ENCODE assay signal across 8 cellular contexts in genomic region chr22:21045585-21046294, GRCh38. TPM values are rescaled to one million over a fixed set of nuclear protein-coding genes. Genes with fewer than 3 reads are reported as not detected.
DNase-seq lines count a peak whose midpoint lies in the region; ATAC-seq lines count a peak whose summit lies in the region.

A gene with protein sequence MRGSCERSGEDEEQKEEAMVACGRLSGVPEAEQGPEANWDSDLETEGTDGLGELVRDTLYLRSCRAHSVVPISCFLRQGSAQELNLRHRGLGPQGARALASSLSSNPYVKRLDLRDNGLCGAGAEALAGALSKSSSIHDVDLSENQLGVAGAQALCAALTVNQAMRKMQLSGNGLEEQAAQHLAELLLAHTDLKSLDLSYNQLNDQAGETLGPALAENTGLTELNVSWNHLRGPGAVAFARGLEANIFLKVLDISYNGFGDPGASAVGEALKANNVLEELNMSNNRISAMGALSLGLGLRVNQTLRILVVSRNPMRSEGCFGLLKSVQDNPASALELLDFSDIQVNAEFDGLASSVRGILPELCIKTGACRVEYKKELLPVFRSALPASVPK (plus strand): TSS chr22:21045946. CDS start chr22:21045987, 41 bp downstream.

- H3K4me1 ChIP-seq in endocrine pancreas (ENCODE audit: control insufficient read depth, insufficient read depth, low read length) = no peaks in the 10 kb centered on the region

- H3K4me3 ChIP-seq in endocrine pancreas (ENCODE audit: control insufficient read depth, insufficient read depth, low read length) = peak within 1 kb of the TSS; percentile 35

- H3K9ac ChIP-seq in endocrine pancreas (ENCODE audit: control insufficient read depth, insufficient read depth, low read length) = peak within 1 kb of the TSS; percentile 4

- H3K36me3 ChIP-seq in endocrine pancreas (ENCODE audit: control insufficient read depth, insufficient read depth, low read length) = no peaks in the 10 kb centered on the region

- DNase-seq in 8988T = peak; percentile 87
- DNase-seq in NCI-H82 (lab: John Stamatoyannopoulos, UW) = peak; percentile 93
- peak; percentile 28 to 33 for DNase-seq in activated CD8-positive, alpha-beta memory T cell treated with anti-CD3 and anti-CD28 coated beads for 4 hours (ENCODE audit: low read depth in 2 of 2)
- DNase-seq in lung microvascular endothelial cell (ENCODE audit: low read depth in 2 of 2) = peak; percentile 87 to 91
- DNase-seq in stimulated activated CD4-positive, alpha-beta T cell treated with anti-CD3 and anti-CD28 coated beads, TNF-alpha, amount 100 ng/mL, for 4 hours (ENCODE audit: low read depth in 3 of 3) = peak; percentile 13 to 35 (median 16)

- ATAC-seq in GM19023 (IDR thresholded peaks at IDR 0.05; ENCODE audit: unreplicated experiment) (peak; percentile 80), HG03565 (IDR thresholded peaks at IDR 0.05; ENCODE audit: unreplicated experiment) (peak; percentile 92)

- H3K9me3 ChIP-seq in endocrine pancreas (ENCODE audit: control insufficient read depth, low read length) = no peaks in the 10 kb centered on the region

- no peaks in the 10 kb centered on the region for H3K27me3 ChIP-seq in endocrine pancreas (ENCODE audit: control insufficient read depth, insufficient read depth, low read length)

RNA-seq across cellular contexts. Expression of the gene that starts here (rescaled TPM):
- not detected in 2 replicates for total RNA-seq in lung microvascular endothelial cell

Comparison
In these comparisons a context has a peak if more than half of its experiments do, and no peak if none do; other contexts are left out.
1. Peak in every context shown above with its lines: DNase-seq, ATAC-seq and H3K4me3 ChIP-seq.
2. Peak in DNase-seq in lung microvascular endothelial cell; RNA of the gene not detected or under 1 TPM.
3. DNase-seq: peak in every context shown above with its lines; median percentile 93 in NCI-H82; 89 in lung microvascular endothelial cell; 87 in 8988T; 30 in activated CD8-positive, alpha-beta memory T cell treated with anti-CD3 and anti-CD28 coated beads for 4 hours; 16 in stimulated activated CD4-positive, alpha-beta T cell treated with anti-CD3 and anti-CD28 coated beads, TNF-alpha, amount 100 ng/mL, for 4 hours.